In genomic region chr12:8233935-8234495, GRCh38 we compare ENCODE assay signal across 6 cellular contexts. TPM values are rescaled to one million over a fixed set of nuclear protein-coding genes. Genes with fewer than 3 reads are reported as not detected.
DNase-seq lines count a peak whose midpoint lies in the region; ATAC-seq, FAIRE-seq and TF ChIP-seq lines count a peak whose summit lies in the region.
"Not testable (repeated sequence)": the region's sequence is repeated elsewhere in the genome, so short reads cannot be mapped to it uniquely, and the experiment has no call there.
"Had no signal": no experiment of that assay in that cellular context is flagged by ENCODE, and none has a peak within 500 bp of the region (broad histone marks: within the 10 kb centered on the region; RNA-seq: fewer than 3 reads in every experiment).

No MANE protein-coding gene starts in this region.

- 72% methylated on average over 10 of the region's 20 CpGs for WGBS in K562 (ENCODE audit: insufficient coverage, low coverage, missing lambda C conversion rate)

- peak; percentile 16 for DNase-seq in H7
- peak; percentile 39 for DNase-seq in Karpas-422
- peak; percentile 51 for DNase-seq in NCI-H345 (lab: John Stamatoyannopoulos, UW)
- not testable (repeated sequence) for DNase-seq in K562 (ENCODE audit: extremely low read depth in 1 of 4, low spot score in 3 of 4)
- peak; percentile 76 for DNase-seq in posterior vena cava (ENCODE audit: low spot score)

- FAIRE-seq in K562 (lab: Jason Lieb, UNC) = not testable (repeated sequence)

- not testable (repeated sequence) for H3K4me3 ChIP-seq in H7 (ENCODE audit: insufficient read depth, low read depth, low read length); Karpas-422 (ENCODE audit: low read length); K562

- H4K20me1 ChIP-seq in Karpas-422 (ENCODE audit: insufficient read depth, low read depth, low read length); K562 (replicated peaks; ENCODE audit: control insufficient read depth, insufficient read depth, low read length): not testable (repeated sequence)

- POLR2A ChIA-PET in K562 (lab: Yijun Ruan, JAX) = not testable (repeated sequence)

- intact Hi-C loops in K562 (cut with micrococcal nuclease) = not testable (repeated sequence)
- intact Hi-C loops in posterior vena cava (cut with DNase I) = loop anchor here in 1 of 2 donors (10.0 kb wide), 1 partner anchor 129 kb away; no protein-coding TSS in a partner anchor

- H3K36me3 ChIP-seq in H7 (replicated peaks; ENCODE audit: control insufficient read depth, insufficient read depth, low read length); Karpas-422 (ENCODE audit: insufficient read depth, low read length); K562 (ENCODE audit: control insufficient read depth, insufficient read depth, low read length): not testable (repeated sequence)

- not testable (repeated sequence) for H3K27me3 ChIP-seq in H7 (ENCODE audit: control insufficient read depth, insufficient read depth, low read length); Karpas-422 (ENCODE audit: low read length); K562 (ENCODE audit: control insufficient read depth in 2 of 2, insufficient read depth in 2 of 2, low read length in 2 of 2)

- not testable (repeated sequence) for H3K79me2 ChIP-seq in Karpas-422 (ENCODE audit: low read length); K562 (ENCODE audit: control insufficient read depth, insufficient read depth, low read length)

- not testable (repeated sequence) for H3K9me2 ChIP-seq in Karpas-422 (replicated peaks; ENCODE audit: insufficient read depth, low read length)

- H3K9me3 ChIP-seq in Karpas-422 (ENCODE audit: low read length); K562 (replicated peaks; ENCODE audit: control insufficient read depth, insufficient read depth, low read depth, low read length): not testable (repeated sequence)

- H3K9ac ChIP-seq in Karpas-422 (ENCODE audit: low read length); K562 (ENCODE audit: insufficient read depth in 1 of 2, low read depth in 2 of 2, low read length in 2 of 2): not testable (repeated sequence)

- ATAC-seq in K562 = not testable (repeated sequence)

- not testable (repeated sequence) for H2AFZ ChIP-seq in Karpas-422 (ENCODE audit: low read length); K562 (ENCODE audit: low read depth, low read length)

- in situ Hi-C loops in K562 (cut with MboI) = not testable (repeated sequence)

- not testable (repeated sequence) for TF ChIP-seq RAD21 in K562 (CRISPR knock-in tag; conservative IDR thresholded peaks at IDR 0.05 in 1 of 2, IDR thresholded peaks at IDR 0.05 in 1 of 2)

- not testable (repeated sequence) for H3K4me1 ChIP-seq in Karpas-422 (ENCODE audit: low read length); K562 (replicated peaks in 1 of 2; ENCODE audit: control insufficient read depth in 2 of 2, insufficient read depth in 2 of 2, low read length in 2 of 2)

- CTCF ChIA-PET in K562 (lab: Yijun Ruan, JAX; ENCODE audit: low intra/inter-chr PET ratio) = not testable (repeated sequence)

- not testable (repeated sequence) for H3K9me1 ChIP-seq in K562 (ENCODE audit: control insufficient read depth, insufficient read depth, low read length)

- not testable (repeated sequence) for BruUV-seq in K562 (replicated peaks; lab: Mats Ljungman, UMichigan)

- H3K27ac ChIP-seq in Karpas-422 (ENCODE audit: low read length); K562 (ENCODE audit: extremely low read depth, low read depth, low read length): not testable (repeated sequence)

- not testable (repeated sequence) for H3K4me2 ChIP-seq in Karpas-422 (ENCODE audit: low read depth, low read length, poor library complexity, severe bottlenecking); K562 (ENCODE audit: insufficient read depth, low read length)

- not testable (repeated sequence) for TF ChIP-seq CTCF in K562 (IDR thresholded peaks at IDR 0.05 in 2 of 3, conservative IDR thresholded peaks at IDR 0.05 in 1 of 3; ENCODE audit: insufficient read depth in 2 of 3, low read depth in 1 of 3, low read length in 3 of 3)

- TF ChIP-seq EP300 in K562 (IDR thresholded peaks at IDR 0.05; ENCODE audit: low read length) = not testable (repeated sequence)

- not testable (repeated sequence) for TF ChIP-seq POLR2A in K562 (conservative IDR thresholded peaks at IDR 0.05)

TF ChIP-seq in K562, 482 proteins besides CTCF, POLR2A, EP300 and RAD21:
- TF ChIP-seq NFIC (IDR thresholded peaks at IDR 0.05) (0 out of 2 replicates have a peak, but pooled peaks have one; percentile 12), ZKSCAN1 (IDR thresholded peaks at IDR 0.05; ENCODE audit: low read depth, low read length) (0 out of 2 replicates have a peak, but pooled peaks have one; percentile 42)

RNA-seq across cellular contexts. Expression of gene FAM90A1, which starts 6.6 kb away (rescaled TPM):
- 2.6 and 4.6 TPM in 2 replicates for total RNA-seq in H7 (2014; rRNA removed; shearing (Covaris generic))
- not detected in 2 replicates for total RNA-seq in Karpas-422 (2014; rRNA removed; shearing (Covaris generic); ENCODE audit: low replicate concordance)
- not detected in 2 replicates for total RNA-seq in K562 (2011; cell fraction: chromatin; rRNA removed; ENCODE audit: low replicate concordance)
- total RNA-seq in K562 (2011; cell fraction: nucleolus; rRNA removed) = not detected in 2 replicates
- total RNA-seq in K562 (2011; cell fraction: nucleoplasm; rRNA removed) = not detected in 2 replicates
- total RNA-seq in K562 (2014; rRNA removed) (0.04 TPM in 1 of 2 replicates, not detected in the other), K562 (2014; rRNA removed; fragmentation: Illumina TruSeq; extraction: Trizol) (not detected in 2 replicates), K562 (2015; rRNA removed; fragmentation: Illumina TruSeq; extraction: Trizol) (0.04 TPM in 1 of 2 replicates, not detected in the other), K562 (2021) (0.16 TPM in 1 of 2 replicates, not detected in the other), posterior vena cava (under 1 TPM; 0.19 to 0.23 TPM)
- polyA plus RNA-seq in K562 (2011; rRNA removed) (0.03 and 0.11 TPM in 2 replicates), K562 (2014; fragmentation: Illumina TruSeq; extraction: Trizol) (0.07 and 0.25 TPM in 2 replicates), K562 (2014; fragmentation: Nextera tagmentation; extraction: Ambion mirVana) (under 1 TPM in 1 of 2 experiments, not detected in 1; 0.01 TPM), K562 (2014; rRNA removed) (0.32 TPM in 1 of 2 replicates, not detected in the other)
- polyA plus RNA-seq in K562 (2011; cell fraction: cytosol; rRNA removed) = 0.04 and 0.07 TPM in 2 replicates
- 0.10 TPM in 1 of 2 replicates, not detected in the other for polyA plus RNA-seq in K562 (2011; cell fraction: nucleus; rRNA removed)
- 0.12 and 0.19 TPM in 2 replicates for polyA plus RNA-seq in K562 (2012)
- 0.06 TPM in 1 of 2 replicates, not detected in the other for polyA minus RNA-seq in K562 (2011; rRNA and poly(A)+ RNA removed)
- not detected in 2 replicates for polyA minus RNA-seq in K562 (2011; cell fraction: cytosol; rRNA and poly(A)+ RNA removed)
- polyA minus RNA-seq in K562 (2011; cell fraction: nucleus; rRNA and poly(A)+ RNA removed) = not detected in 2 replicates
- total RNA-seq: A172 had no signal
